In genomic region chr17:36691606-36692005, GRCh38 we compare ENCODE assay signal across 22 cellular contexts.
DNase-seq lines count a peak whose midpoint lies in the region; ATAC-seq lines count a peak whose summit lies in the region.
"Had no signal": no experiment of that assay in that cellular context is flagged by ENCODE, and none has a peak within 500 bp of the region (broad histone marks: within the 10 kb centered on the region; RNA-seq: fewer than 3 reads in every experiment).

No MANE protein-coding gene starts in this region.

- H3K27me3 Mint-ChIP-seq in CD8-positive, alpha-beta memory T cell, result peaks cover 10 to 23% of the 10 kb centered on the region in 2 donors

- no peak for ATAC-seq in HG02840 (IDR thresholded peaks at IDR 0.05; ENCODE audit: low FRiP score, unreplicated experiment)

- H3K4me3 Mint-ChIP-seq in CD8-positive, alpha-beta memory T cell, result no peak overlapping the region
- H3K4me3 Mint-ChIP-seq: CD4-positive, alpha-beta T cell; IgD-negative memory B cell had no signal

- no peaks in the 10 kb centered on the region for H3K4me1 Mint-ChIP-seq in CD8-positive, alpha-beta memory T cell
- H3K4me1 Mint-ChIP-seq: IgD-negative memory B cell had no signal

- no peaks in the 10 kb centered on the region for H3K36me3 ChIP-seq in CD8-positive, alpha-beta memory T cell (ENCODE audit: insufficient read depth, low read length)
- H3K36me3 ChIP-seq: BLaER1 had no signal

- H3K9me3 ChIP-seq in CD8-positive, alpha-beta memory T cell (ENCODE audit: low read length), result no peaks in the 10 kb centered on the region
- H3K9me3 ChIP-seq: BLaER1, SK-N-SH had no signal

- DNase-seq in NCI-H1417 (lab: John Stamatoyannopoulos, UW) (peak in 2 of 3 experiments; percentile 62 to 85), NCI-H1417 treated with DMSO at 0.1 percent for 48 hours (lab: John Stamatoyannopoulos, UW) (no peak), DMS79 treated with DMSO at 0.1 percent for 48 hours (lab: John Stamatoyannopoulos, UW) (peak; percentile 56), NCI-H1436 treated with DMSO at 0.1 percent for 48 hours (lab: John Stamatoyannopoulos, UW) (peak; percentile 71), cerebellar cortex (ENCODE audit: low spot score) (peak; percentile 53), SIG-M5 treated with dmso at 0.1 percent for 504 hours (lab: John Stamatoyannopoulos, UW; ENCODE audit: unreplicated experiment) (no peak)
- DNase-seq in CD8-positive, alpha-beta memory T cell, result no peak
- DNase-seq: ACHN; CD4-positive, alpha-beta T cell; DMS153; GF-D8; NCI-H2171; NCI-H446; NCI-H526; NK-92 treated with Interleukin-12 subunit alpha and Interleukin-12 subunit beta, amount 100 ng/mL, for 24 hours; SHP77 treated with DMSO at 0.1 percent for 48 hours; SK-N-SH had no signal

- no peaks in the 10 kb centered on the region for H3K27me3 ChIP-seq in CD8-positive, alpha-beta memory T cell (ENCODE audit: insufficient read depth, low read length, poor library complexity, severe bottlenecking)
- H3K27me3 ChIP-seq: BLaER1 had no signal

- no peak overlapping the region for H3K27ac ChIP-seq in CD8-positive, alpha-beta memory T cell (ENCODE audit: low read depth, low read length)
- H3K27ac ChIP-seq: 22Rv1, BLaER1, RWPE1 had no signal

- POLR2A ChIA-PET in CD8-positive, alpha-beta memory T cell (lab: Charles Lee), result no interaction called here

- CTCF ChIA-PET in CD8-positive, alpha-beta memory T cell (lab: Charles Lee), result no interaction called here

- no peaks in the 10 kb centered on the region for H3K4me1 ChIP-seq in CD8-positive, alpha-beta memory T cell (ENCODE audit: insufficient read depth, low read length)

- no peak overlapping the region for H3K27ac Mint-ChIP-seq in CD8-positive, alpha-beta memory T cell
- H3K27ac Mint-ChIP-seq: CD4-positive, alpha-beta T cell; IgD-negative memory B cell had no signal

- H3K9me3 Mint-ChIP-seq in CD8-positive, alpha-beta memory T cell, result no peaks in the 10 kb centered on the region
- H3K9me3 Mint-ChIP-seq: CD4-positive, alpha-beta T cell; IgD-negative memory B cell had no signal

- no peaks in the 10 kb centered on the region for H3K36me3 Mint-ChIP-seq in CD8-positive, alpha-beta memory T cell
- H3K36me3 Mint-ChIP-seq: IgD-negative memory B cell had no signal

- no peak overlapping the region for H3K4me3 ChIP-seq in CD8-positive, alpha-beta memory T cell (ENCODE audit: low read length)
- H3K4me3 ChIP-seq: BLaER1 had no signal

Comparison
In these comparisons a context has a peak if more than half of its experiments do, and no peak if none do; other contexts are left out.
1. DNase-seq: peak in NCI-H1417 (2 of 3), DMS79 treated with DMSO at 0.1 percent for 48 hours (single experiment), NCI-H1436 treated with DMSO at 0.1 percent for 48 hours (single experiment) and cerebellar cortex (single experiment); none in NCI-H1417 treated with DMSO at 0.1 percent for 48 hours (single experiment), CD8-positive, alpha-beta memory T cell (0 of 5) and SIG-M5 treated with dmso at 0.1 percent for 504 hours (single experiment).